In genomic region chr16:64365448-64365858, GRCh38 we compare ENCODE assay signal across 23 cellular contexts.
"Had no signal": no experiment of that assay in that cellular context is flagged by ENCODE, and none has a peak within 500 bp of the region (broad histone marks: within the 10 kb centered on the region; RNA-seq: fewer than 3 reads in every experiment).

No MANE protein-coding gene starts in this region.

- H3K4me1 ChIP-seq: lower lobe of right lung had no signal

- H3K27ac ChIP-seq: lower lobe of right lung, stomach had no signal

- H3K27me3 ChIP-seq: stomach had no signal

- FAIRE-seq: bronchial epithelial cell had no signal

- H3K36me3 ChIP-seq: lower lobe of right lung, stomach had no signal

- H3K4me3 ChIP-seq: lower lobe of right lung, stomach had no signal

- DNase-seq: activated CD4-positive, CD25-positive, alpha-beta regulatory T cell; activated CD8-positive, alpha-beta T cell treated with anti-CD3 and anti-CD28 coated beads for 36 hours; activated effector memory CD4-positive, alpha-beta T cell treated with Interleukin-2 at 50 U/mL for 16 hours; activated naive CD4-positive, alpha-beta T cell treated with anti-CD3 and anti-CD28 coated beads, Interleukin-2, amount 50 U/mL, for 16 hours; activated T-cell treated with anti-CD3 and anti-CD28 coated beads, Interleukin-2, amount 50 U/mL, for 1 hour; cerebellar nuclear complex; effector CD4-positive, alpha-beta T cell; foreskin melanocyte; glutamatergic neuron; hippocampal formation; islet precursor cell; lower lobe of right lung; midbrain; nephron progenitor cell; nucleus accumbens; posterior cingulate gyrus; retina; stimulated activated CD4-positive, alpha-beta T cell treated with anti-CD3 and anti-CD28 coated beads, Interleukin-2, amount 100 ng/mL, for 48 hours; stomach; T1000 had no signal

- H3K9me3 ChIP-seq: lower lobe of right lung, stomach had no signal

- ATAC-seq: activated CD8-positive, alpha-beta T cell treated with anti-CD3 and anti-CD28 coated beads for 36 hours; esophagus mucosa; lower lobe of right lung; stimulated activated effector memory CD8-positive, alpha-beta T cell treated with anti-CD3 and anti-CD28 coated beads, Interleukin-12 subunit alpha, Interleukin-12 subunit beta, amount 100 ng/mL, for 72 hours had no signal
